ENCODE assay signal across 8 cellular contexts in genomic region chr5:148730955-148731898, GRCh38.
DNase-seq lines count a peak whose midpoint lies in the region; ATAC-seq, FAIRE-seq and TF ChIP-seq lines count a peak whose summit lies in the region.

No MANE protein-coding gene starts in this region.

- TF ChIP-seq CTCF in astrocyte of the spinal cord (IDR thresholded peaks at IDR 0.05; ENCODE audit: low read depth, low read length), result peak; percentile 82

- ATAC-seq in GM18508 (IDR thresholded peaks at IDR 0.05; ENCODE audit: insufficient read depth, unreplicated experiment) (peak; percentile 72), HG02981 (IDR thresholded peaks at IDR 0.05; ENCODE audit: unreplicated experiment) (peak; percentile 92)

- DNase-seq in NCI-H1930 (lab: John Stamatoyannopoulos, UW) (peak; percentile 45 to 57), T-helper 9 cell (peak; percentile 48), astrocyte of the spinal cord (ENCODE audit: low read depth, low spot score) (peak; percentile 86), iPS DF 4.7 (ENCODE audit: extremely low read depth, low spot score) (peak; percentile 66)
- peak; percentile 31 to 55 for DNase-seq in stimulated activated CD4-positive, alpha-beta T cell treated with anti-CD3 and anti-CD28 coated beads, Interleukin-12 subunit alpha, Interleukin-12 subunit beta, amount 100 ng/mL, for 24 hours (ENCODE audit: low read depth in 2 of 2)

- peak; percentile 98 for FAIRE-seq in A204.1 (lab: Jason Lieb, UNC)

- no peak overlapping the region for H3K4me3 ChIP-seq in astrocyte of the spinal cord (ENCODE audit: low read depth, low read length)

- in situ Hi-C loops in astrocyte of the spinal cord (cut with HindIII; ENCODE audit: low sequenced_read_pairs), result no loop called here
